26 cellular contexts compared by ENCODE assay signal in genomic region chr4:183333202-183333601, GRCh38. TPM values are rescaled to one million over a fixed set of nuclear protein-coding genes. Genes with fewer than 3 reads are reported as not detected.
"Had no signal": no experiment of that assay in that cellular context is flagged by ENCODE, and none has a peak within 500 bp of the region (broad histone marks: within the 10 kb centered on the region; RNA-seq: fewer than 3 reads in every experiment).

No MANE protein-coding gene starts in this region.

- H3K4me3 ChIP-seq: ascending aorta, body of pancreas had no signal

- H3K36me3 ChIP-seq: ascending aorta had no signal

- H3K36me3 Mint-ChIP-seq: activated CD8-positive, alpha-beta memory T cell treated with anti-CD3 and anti-CD28 coated beads, Interleukin-2, amount 10 ng/mL, durations not matched to agents 7 days and 5 days; activated naive CD4-positive, alpha-beta T cell treated with anti-CD3 and anti-CD28 coated beads, Interleukin-2, amount 50 U/mL, for 24 hours had no signal

- H3K4me3 Mint-ChIP-seq: activated CD8-positive, alpha-beta memory T cell treated with anti-CD3 and anti-CD28 coated beads, Interleukin-2, amount 10 ng/mL, durations not matched to agents 7 days and 5 days; activated naive CD4-positive, alpha-beta T cell treated with anti-CD3 and anti-CD28 coated beads, Interleukin-2, amount 50 U/mL, for 24 hours; activated T-cell treated with anti-CD3 and anti-CD28 coated beads, Interleukin-2, amount 50 U/mL, for 24 hours; activated T-helper 1 cell treated with anti-CD3 and anti-CD28 coated beads, Interleukin-12 subunit alpha, Interleukin-12 subunit beta, Interleukin-2, Interleukin-4 antibody, amounts not matched to agents 30 ng/mL and 10 ng/mL and 1 ng/mL, durations not matched to agents 14 hours and 24 hours and 36 hours; central memory CD8-positive, alpha-beta T cell; T-helper 1 cell treated with Interleukin-12 subunit alpha and Interleukin-12 subunit beta and Interleukin-4 antibody, amounts not matched to agents 30 μg/mL and 1 μg/mL, for 36 hours; WTC11 had no signal

- DNase-seq: activated CD4-positive, alpha-beta T cell treated with anti-CD3 and anti-CD28 coated beads for 48 hours; activated CD4-positive, alpha-beta T cell treated with anti-CD3 and anti-CD28 coated beads, Interleukin-2, amount 50 U/mL, for 4 hours; activated CD4-positive, CD25-positive, alpha-beta regulatory T cell treated with anti-CD3 and anti-CD28 coated beads, Interleukin-2, amount 50 U/mL, for 72 hours; activated CD8-positive, alpha-beta memory T cell treated with anti-CD3 and anti-CD28 coated beads, Interleukin-2, amount 10 ng/mL, durations not matched to agents 7 days and 5 days; activated effector memory CD4-positive, alpha-beta T cell treated with Interleukin-2 at 50 U/mL for 16 hours; activated naive CD4-positive, alpha-beta T cell; activated T-cell treated with anti-CD3 and anti-CD28 coated beads, Interleukin-2, amount 50 U/mL, for 24 hours; body of pancreas; Karpas-422; MM.1S; NCI-H1105; NCI-H1436; NCI-H1694 treated with DMSO at 0.1 percent for 48 hours; NCI-H2029 treated with DMSO at 0.1 percent for 48 hours; NCI-H345; NCI-H510A treated with DMSO at 0.1 percent for 48 hours; NCI-H69; NK-92 treated with Interleukin-12 subunit alpha and Interleukin-12 subunit beta, amount 100 ng/mL, for 24 hours; SHP77 treated with DMSO at 0.1 percent for 48 hours had no signal

- H3K4me1 ChIP-seq: ascending aorta, body of pancreas had no signal

- H3K27me3 ChIP-seq: ascending aorta, body of pancreas had no signal

- H3K27ac Mint-ChIP-seq: activated CD8-positive, alpha-beta memory T cell treated with anti-CD3 and anti-CD28 coated beads, Interleukin-2, amount 10 ng/mL, durations not matched to agents 7 days and 5 days; activated naive CD4-positive, alpha-beta T cell treated with anti-CD3 and anti-CD28 coated beads, Interleukin-2, amount 50 U/mL, for 24 hours; activated T-cell treated with anti-CD3 and anti-CD28 coated beads, Interleukin-2, amount 50 U/mL, for 24 hours; activated T-helper 1 cell treated with anti-CD3 and anti-CD28 coated beads, Interleukin-12 subunit alpha, Interleukin-12 subunit beta, Interleukin-2, Interleukin-4 antibody, amounts not matched to agents 30 ng/mL and 10 ng/mL and 1 ng/mL, durations not matched to agents 14 hours and 24 hours and 36 hours; T-helper 1 cell treated with Interleukin-12 subunit alpha and Interleukin-12 subunit beta and Interleukin-4 antibody, amounts not matched to agents 30 μg/mL and 1 μg/mL, for 36 hours; WTC11 had no signal

- H3K9me3 Mint-ChIP-seq: activated naive CD4-positive, alpha-beta T cell treated with anti-CD3 and anti-CD28 coated beads, Interleukin-2, amount 50 U/mL, for 24 hours; activated T-cell treated with anti-CD3 and anti-CD28 coated beads, Interleukin-2, amount 50 U/mL, for 24 hours; activated T-helper 1 cell treated with anti-CD3 and anti-CD28 coated beads, Interleukin-12 subunit alpha, Interleukin-12 subunit beta, Interleukin-2, Interleukin-4 antibody, amounts not matched to agents 30 ng/mL and 10 ng/mL and 1 ng/mL, durations not matched to agents 14 hours and 24 hours and 36 hours; central memory CD8-positive, alpha-beta T cell; T-helper 1 cell treated with Interleukin-12 subunit alpha and Interleukin-12 subunit beta and Interleukin-4 antibody, amounts not matched to agents 30 μg/mL and 1 μg/mL, for 36 hours had no signal

- H3K9me3 ChIP-seq: ascending aorta, body of pancreas had no signal

- H3K4me1 Mint-ChIP-seq: activated naive CD4-positive, alpha-beta T cell treated with anti-CD3 and anti-CD28 coated beads, Interleukin-2, amount 50 U/mL, for 24 hours; central memory CD8-positive, alpha-beta T cell had no signal

- H3K27ac ChIP-seq: ascending aorta, body of pancreas had no signal

- ATAC-seq: activated CD8-positive, alpha-beta memory T cell treated with anti-CD3 and anti-CD28 coated beads, Interleukin-2, amount 10 ng/mL, durations not matched to agents 7 days and 5 days; body of pancreas; WTC11 had no signal

RNA-seq across cellular contexts. Expression of gene CLDN24, which starts 11.0 kb away (rescaled TPM):
- total RNA-seq: activated CD8-positive, alpha-beta memory T cell treated with anti-CD3 and anti-CD28 coated beads, Interleukin-2, amount 10 ng/mL, durations not matched to agents 7 days and 5 days; activated T-helper 1 cell treated with anti-CD3 and anti-CD28 coated beads, Interleukin-12 subunit alpha, Interleukin-12 subunit beta, Interleukin-2, Interleukin-4 antibody, amounts not matched to agents 30 ng/mL and 10 ng/mL and 1 ng/mL, durations not matched to agents 14 hours and 24 hours and 36 hours; ascending aorta; body of pancreas; SK-MEL-5; WTC11 had no signal

RNA-seq across cellular contexts. Expression of gene CLDN22, which starts 13.1 kb away (rescaled TPM):
- total RNA-seq: activated CD8-positive, alpha-beta memory T cell treated with anti-CD3 and anti-CD28 coated beads, Interleukin-2, amount 10 ng/mL, durations not matched to agents 7 days and 5 days; activated T-helper 1 cell treated with anti-CD3 and anti-CD28 coated beads, Interleukin-12 subunit alpha, Interleukin-12 subunit beta, Interleukin-2, Interleukin-4 antibody, amounts not matched to agents 30 ng/mL and 10 ng/mL and 1 ng/mL, durations not matched to agents 14 hours and 24 hours and 36 hours; ascending aorta; body of pancreas; SK-MEL-5; WTC11 had no signal
